ENCODE assay signal across 8 cellular contexts in genomic region chr1:26889580-26890466, GRCh38. TPM values are rescaled to one million over a fixed set of nuclear protein-coding genes. Genes with fewer than 3 reads are reported as not detected.
DNase-seq lines count a peak whose midpoint lies in the region; ATAC-seq lines count a peak whose summit lies in the region.

Gene GPN2, minus strand, starts transcription at chr1:26890283. Its CDS starts 187 bp downstream, at chr1:26890096.

- intact Hi-C loops in naive thymus-derived CD4-positive, alpha-beta T cell (cut with micrococcal nuclease), result loop anchor here (1.0 to 2.0 kb wide), 4 partner anchors 10 to 63 kb away; partner anchors contain the start of genes GPATCH3 (in 2 of the 2), NUDC (in 2 of the 2) and ZDHHC18 (in 1 of the 2)

- peaks cover 61% of the 10 kb centered on the region for H3K36me3 ChIP-seq in HUES64 (ENCODE audit: insufficient read depth, low read length)
- peaks cover 14 to 73% (median 16%) of the 10 kb centered on the region in 3 experiments for H3K36me3 ChIP-seq in naive thymus-derived CD4-positive, alpha-beta T cell (ENCODE audit: control insufficient read depth in 2 of 3, insufficient read depth in 3 of 3, low read length in 3 of 3)

- H3K4me1 Mint-ChIP-seq in naive thymus-derived CD4-positive, alpha-beta T cell, result peaks cover 22 to 44% (median 35%) of the 10 kb centered on the region in 7 donors
- H3K4me1 Mint-ChIP-seq in stimulated activated memory B cell treated with anti-CD40 and anti-IgM and Interleukin-4, amounts not matched to agents 10 μg/mL and 1 μg/mL and 100 μg/mL, for 72 hours, result peaks cover 41% of the 10 kb centered on the region

- peak within 1 kb of the TSS; percentile 86 for H3K9ac ChIP-seq in HUES64 (ENCODE audit: low read depth, low read length)

- WGBS in HUES64, result 3% methylated on average over 89 of the region's 89 CpGs

- CTCF ChIA-PET in naive thymus-derived CD4-positive, alpha-beta T cell (lab: Charles Lee), result interaction anchor here (0.5 to 1.3 kb wide), 4 partner anchors 10 to 142 kb away, joined by 3 to 5 read pairs (median 4); partner anchors contain the start of gene GPATCH3

- H3K27me3 Mint-ChIP-seq in naive thymus-derived CD4-positive, alpha-beta T cell, result no peaks in the 10 kb centered on the region
- no peaks in the 10 kb centered on the region for H3K27me3 Mint-ChIP-seq in stimulated activated memory B cell treated with anti-CD40 and anti-IgM and Interleukin-4, amounts not matched to agents 10 μg/mL and 1 μg/mL and 100 μg/mL, for 72 hours

- POLR2A ChIA-PET in naive thymus-derived CD4-positive, alpha-beta T cell (lab: Charles Lee), result interaction anchor here (0.6 to 2.9 kb wide), 19 partner anchors 10 to 418 kb away, joined by 3 to 74 read pairs (median 4); partner anchors contain the start of genes GPATCH3, HMGN2, KDF1 and NUDC

- H3K27ac Mint-ChIP-seq in naive thymus-derived CD4-positive, alpha-beta T cell, result peak within 1 kb of the TSS; percentile 93 to 96 (median 95)
- peak within 1 kb of the TSS; percentile 96 for H3K27ac Mint-ChIP-seq in stimulated activated memory B cell treated with anti-CD40 and anti-IgM and Interleukin-4, amounts not matched to agents 10 μg/mL and 1 μg/mL and 100 μg/mL, for 72 hours

- H3K27me3 ChIP-seq in HUES64 (ENCODE audit: insufficient read depth, low read length), result no peaks in the 10 kb centered on the region
- H3K27me3 ChIP-seq in naive thymus-derived CD4-positive, alpha-beta T cell (ENCODE audit: control insufficient read depth in 2 of 2, insufficient read depth in 2 of 2, low read length in 2 of 2), result no peaks in the 10 kb centered on the region

- peaks cover 18 to 37% (median 26%) of the 10 kb centered on the region in 5 donors for H3K36me3 Mint-ChIP-seq in naive thymus-derived CD4-positive, alpha-beta T cell
- H3K36me3 Mint-ChIP-seq in stimulated activated memory B cell treated with anti-CD40 and anti-IgM and Interleukin-4, amounts not matched to agents 10 μg/mL and 1 μg/mL and 100 μg/mL, for 72 hours, result peaks cover 46% of the 10 kb centered on the region

- no peaks in the 10 kb centered on the region for H3K4me1 ChIP-seq in HUES64 (ENCODE audit: insufficient read depth, low read length)
- peaks cover 7% of the 10 kb centered on the region in 2 donors for H3K4me1 ChIP-seq in naive thymus-derived CD4-positive, alpha-beta T cell (ENCODE audit: control insufficient read depth in 2 of 2, insufficient read depth in 2 of 2, low read length in 2 of 2)

- no peaks in the 10 kb centered on the region for H3K9me3 ChIP-seq in HUES64 (ENCODE audit: insufficient read depth, low read depth, low read length)
- no peaks in the 10 kb centered on the region for H3K9me3 ChIP-seq in naive thymus-derived CD4-positive, alpha-beta T cell (ENCODE audit: control insufficient read depth in 2 of 3, low read length in 3 of 3)

- DNase-seq in DMS 273 (lab: John Stamatoyannopoulos, UW; ENCODE audit: unreplicated experiment) (peak; percentile 89), RKO (ENCODE audit: low spot score) (peak; percentile 83), fibroblast of gingiva (ENCODE audit: low read depth) (peak; percentile 74)
- DNase-seq in activated T-helper 1 cell treated with anti-CD3 and anti-CD28 coated beads, Interleukin-2, amount 50 U/mL, for 16 hours (ENCODE audit: low read depth in 1 of 2, low spot score in 1 of 2), result peak; percentile 58 to 64
- peak; percentile 49 to 78 (median 73) for DNase-seq in naive thymus-derived CD4-positive, alpha-beta T cell

- no peaks in the 10 kb centered on the region for H3K9me3 Mint-ChIP-seq in naive thymus-derived CD4-positive, alpha-beta T cell
- no peaks in the 10 kb centered on the region for H3K9me3 Mint-ChIP-seq in stimulated activated memory B cell treated with anti-CD40 and anti-IgM and Interleukin-4, amounts not matched to agents 10 μg/mL and 1 μg/mL and 100 μg/mL, for 72 hours

- peak within 1 kb of the TSS; percentile 89 to 98 (median 94) for H3K4me3 Mint-ChIP-seq in naive thymus-derived CD4-positive, alpha-beta T cell
- peak within 1 kb of the TSS; percentile 95 for H3K4me3 Mint-ChIP-seq in stimulated activated memory B cell treated with anti-CD40 and anti-IgM and Interleukin-4, amounts not matched to agents 10 μg/mL and 1 μg/mL and 100 μg/mL, for 72 hours

- peak within 1 kb of the TSS; percentile 94 for H3K4me3 ChIP-seq in HUES64 (ENCODE audit: low read length)
- H3K4me3 ChIP-seq in naive thymus-derived CD4-positive, alpha-beta T cell (ENCODE audit: low read length), result peak within 1 kb of the TSS; percentile 98

- ATAC-seq in GM21447 (IDR thresholded peaks at IDR 0.05; ENCODE audit: unreplicated experiment), result peak; percentile 87
- ATAC-seq in naive thymus-derived CD4-positive, alpha-beta T cell, result peak; percentile 97
- ATAC-seq in stimulated activated memory B cell treated with anti-CD40 and anti-IgM and Interleukin-4, amounts not matched to agents 10 μg/mL and 1 μg/mL and 100 μg/mL, for 72 hours, result peak; percentile 98

- peak within 1 kb of the TSS; percentile 86 for H3K27ac ChIP-seq in HUES64 (ENCODE audit: low read depth, low read length)
- H3K27ac ChIP-seq in naive thymus-derived CD4-positive, alpha-beta T cell (ENCODE audit: low read depth, low read length), result peak within 1 kb of the TSS; percentile 94

RNA-seq across cellular contexts. Expression of gene GPN2, which starts in this region (rescaled TPM):
- polyA plus RNA-seq in HUES64 (2013, experiment 1 of 2), result 23.4 TPM
- polyA plus RNA-seq in HUES64 (2013, experiment 2 of 2), result 23.6 TPM
- total RNA-seq in naive thymus-derived CD4-positive, alpha-beta T cell, result 10 to 100 TPM; 22.1 to 50.6 (median 34.8) TPM
- 10 to 100 TPM in 1 of 2 donors, 1 to 10 TPM in 1; 9.1 to 20.4 TPM for polyA plus RNA-seq in naive thymus-derived CD4-positive, alpha-beta T cell

Comparison
In these comparisons a context has a peak if more than half of its experiments do, and no peak if none do; other contexts are left out.
1. Peak in every context shown above with its lines: DNase-seq, ATAC-seq, H3K4me3 ChIP-seq and H3K27ac ChIP-seq.